ENCODE assay signal across 21 cellular contexts in the genomic region with DNA sequence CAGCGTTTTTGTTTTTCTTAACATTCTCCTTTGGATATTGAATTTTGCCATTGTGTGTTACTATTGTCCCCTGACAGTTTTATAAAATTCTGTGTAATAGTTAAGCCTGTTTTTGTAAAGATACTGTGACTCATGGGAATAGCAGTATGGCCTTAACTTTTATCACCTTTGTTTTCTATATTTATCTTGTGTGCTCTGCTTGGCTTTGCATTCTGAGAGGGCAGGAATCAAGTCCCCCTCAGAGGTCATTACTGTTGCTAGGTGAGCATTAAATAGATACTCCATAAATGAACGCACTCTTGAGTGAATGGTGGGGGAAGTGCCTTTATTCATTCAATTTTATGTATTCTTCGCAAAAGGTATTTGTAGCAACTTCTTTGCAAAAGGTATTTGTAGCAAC.
"Had no signal": no experiment of that assay in that cellular context is flagged by ENCODE, and none has a peak within 500 bp of the region (broad histone marks: within the 10 kb centered on the region; RNA-seq: fewer than 3 reads in every experiment).

No MANE protein-coding gene starts in this region.

- H3K27ac Mint-ChIP-seq: activated naive CD4-positive, alpha-beta T cell treated with anti-CD3 and anti-CD28 coated beads for 36 hours; activated T-helper 2 cell treated with anti-CD3 and anti-CD28 coated beads, Interferon-gamma antibody, Interleukin-2, Interleukin-4, amounts not matched to agents 10 μg/mL and 5 μg/mL and 100 μg/mL, durations not matched to agents 14 hours and 24 hours and 36 hours; natural killer cell treated with Interleukin-12 subunit alpha and Interleukin-12 subunit beta and Interleukin-15 and Interleukin-18, amount 100 ng/mL, for 72 hours had no signal

- H3K27me3 ChIP-seq: ascending aorta, dorsolateral prefrontal cortex, gastrocnemius medialis, tibial nerve, vagina had no signal

- H3K36me3 Mint-ChIP-seq: natural killer cell treated with Interleukin-12 subunit alpha and Interleukin-12 subunit beta and Interleukin-15 and Interleukin-18, amount 100 ng/mL, for 72 hours had no signal

- H3K4me3 ChIP-seq: ascending aorta, dorsolateral prefrontal cortex, gastrocnemius medialis, skin epidermis, tibial nerve, vagina had no signal

- H3K36me3 ChIP-seq: ascending aorta, gastrocnemius medialis, tibial nerve, vagina had no signal

- H3K9me3 Mint-ChIP-seq: activated naive CD4-positive, alpha-beta T cell treated with anti-CD3 and anti-CD28 coated beads for 36 hours; activated T-helper 2 cell treated with anti-CD3 and anti-CD28 coated beads, Interferon-gamma antibody, Interleukin-2, Interleukin-4, amounts not matched to agents 10 μg/mL and 5 μg/mL and 100 μg/mL, durations not matched to agents 14 hours and 24 hours and 36 hours; endodermal cell; natural killer cell treated with Interleukin-12 subunit alpha and Interleukin-12 subunit beta and Interleukin-15 and Interleukin-18, amount 100 ng/mL, for 72 hours had no signal

- ATAC-seq: gastrocnemius medialis; natural killer cell treated with Interleukin-12 subunit alpha and Interleukin-12 subunit beta and Interleukin-15 and Interleukin-18, amount 100 ng/mL, for 72 hours had no signal

- H3K27me3 Mint-ChIP-seq: natural killer cell treated with Interleukin-12 subunit alpha and Interleukin-12 subunit beta and Interleukin-15 and Interleukin-18, amount 100 ng/mL, for 72 hours had no signal

- DNase-seq: activated CD4-positive, alpha-beta T cell treated with anti-CD3 and anti-CD28 coated beads, Interleukin-2, amount 50 U/mL, for 48 hours; activated naive CD4-positive, alpha-beta T cell treated with anti-CD3 and anti-CD28 coated beads for 36 hours; dorsolateral prefrontal cortex; endodermal cell; erythroblast; gastrocnemius medialis; kidney; mesendoderm; nucleus accumbens; posterior cingulate gyrus; stimulated activated CD4-positive, alpha-beta T cell treated with anti-CD3 and anti-CD28 coated beads, Interleukin-4, amount 100 ng/mL, for 4 hours; stimulated activated CD8-positive, alpha-beta memory T cell treated with anti-CD3 and anti-CD28 coated beads, Interleukin-4, amount 100 ng/mL, for 48 hours; stimulated activated naive CD4-positive, alpha-beta T cell treated with Interleukin-2 at 50 U/mL for 16 hours; substantia nigra had no signal

- H3K27ac ChIP-seq: ascending aorta, gastrocnemius medialis, skin epidermis, tibial nerve, vagina, VCaP had no signal

- H3K9me3 ChIP-seq: ascending aorta, gastrocnemius medialis, tibial nerve, vagina had no signal

- H3K4me3 Mint-ChIP-seq: activated naive CD4-positive, alpha-beta T cell treated with anti-CD3 and anti-CD28 coated beads for 36 hours; endodermal cell; natural killer cell treated with Interleukin-12 subunit alpha and Interleukin-12 subunit beta and Interleukin-15 and Interleukin-18, amount 100 ng/mL, for 72 hours had no signal
